23 cellular contexts compared by ENCODE assay signal in genomic region chr18:56691530-56691929, GRCh38.
"Had no signal": no experiment of that assay in that cellular context is flagged by ENCODE, and none has a peak within 500 bp of the region (broad histone marks: within the 10 kb centered on the region; RNA-seq: fewer than 3 reads in every experiment).

No MANE protein-coding gene starts in this region.

- ATAC-seq: HepG2 had no signal

- H3K27ac ChIP-seq: SJSA1, SK-N-MC had no signal

- H3K4me1 ChIP-seq: SJSA1 had no signal

- FAIRE-seq: HepG2, RCC 7860 had no signal

- H3K27me3 ChIP-seq: MG63, SJSA1 had no signal

- DNase-seq: IMR-90, Karpas-422, KG1, MG63, NCI-H1092, NCI-H1105 treated with DMSO at 0.1 percent for 48 hours, NCI-H1417 treated with DMSO at 0.1 percent for 48 hours, NCI-H146, NCI-H1694 treated with DMSO at 0.1 percent for 48 hours, NCI-H1930, NCI-H2081, NCI-H2107, NCI-H2227 treated with DMSO at 0.1 percent for 48 hours, NCI-H524, NCI-H526 treated with DMSO at 0.1 percent for 48 hours, NCI-H748 treated with DMSO at 0.1 percent for 48 hours, Right ventricle myocardium superior, RPMI8226, SIG-M5 had no signal

- H3K4me3 ChIP-seq: MG63, SJSA1, SK-N-MC had no signal

- H3K9me3 ChIP-seq: MG63, SJSA1 had no signal
